ENCODE assay signal across 1 cellular context in the genomic region with DNA sequence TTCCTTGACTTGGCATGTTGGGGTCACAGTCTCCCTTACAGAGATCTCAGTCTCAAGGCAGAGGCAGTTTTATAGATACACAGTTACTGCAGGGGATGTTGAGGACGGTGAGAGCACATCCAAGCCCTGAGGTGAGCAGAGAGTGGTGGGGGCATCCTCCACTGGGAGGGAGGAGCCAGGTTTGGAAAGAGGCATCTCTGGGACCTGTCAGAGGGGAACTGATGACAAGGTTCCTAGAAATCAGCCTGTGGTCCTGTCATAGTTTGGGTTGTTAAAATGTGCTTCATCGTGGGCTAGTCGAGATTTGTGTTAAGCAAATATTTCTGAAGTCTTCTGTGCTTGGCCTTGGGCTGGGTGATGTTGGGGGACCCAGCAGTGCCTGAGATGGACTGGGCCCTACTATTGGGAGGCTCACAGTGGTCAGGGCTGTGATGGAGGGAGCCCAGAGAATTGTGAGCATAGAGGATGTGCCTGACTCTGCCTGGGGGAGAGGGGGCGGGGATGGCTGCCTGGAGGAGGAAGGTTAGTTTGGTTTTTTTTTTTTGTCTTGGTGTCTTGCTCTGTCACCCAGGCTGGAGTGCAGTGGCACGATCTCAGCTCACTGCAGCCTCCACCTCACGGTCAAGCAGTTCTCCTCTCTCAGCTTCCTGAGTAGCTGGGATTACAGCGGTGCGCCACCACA.
TF ChIP-seq lines count a peak whose summit lies in the region.

No MANE protein-coding gene starts in this region.

TF ChIP-seq in GM23338, 12 proteins besides CTCF, POLR2A, EP300 and RAD21:
- TF ChIP-seq REST (IDR thresholded peaks at IDR 0.05; ENCODE audit: unreplicated experiment) (no peak), CREB1 (CRISPR knock-in tag; IDR thresholded peaks at IDR 0.05; ENCODE audit: low read depth) (no peak), POLR2AphosphoS5 (IDR thresholded peaks at IDR 0.05; ENCODE audit: low read depth) (no peak), JUNB (IDR thresholded peaks at IDR 0.05; ENCODE audit: unreplicated experiment) (no peak), STAT1 (IDR thresholded peaks at IDR 0.05; ENCODE audit: unreplicated experiment) (no peak)
